In the genomic region with DNA sequence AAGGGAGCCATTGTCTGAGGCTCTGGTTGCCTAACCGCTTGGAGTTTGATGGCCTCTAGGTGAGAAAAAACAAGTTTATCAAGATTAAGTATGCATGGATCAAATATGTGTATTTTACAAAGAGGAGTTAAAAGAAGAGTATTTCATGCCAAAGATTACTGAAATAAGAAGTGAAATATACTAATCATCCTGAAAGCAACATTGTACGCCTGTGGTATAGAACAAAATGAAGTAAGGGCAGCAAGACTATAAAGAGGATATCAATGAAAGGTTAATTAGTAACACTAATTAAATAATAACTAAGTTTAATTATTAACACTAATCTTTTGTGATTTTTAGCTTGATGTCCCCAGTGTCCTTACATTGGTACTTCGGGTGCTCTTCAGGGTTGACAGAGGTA, we compare ENCODE assay signal across 29 cellular contexts.
A peak's percentile ranks its signal among the peaks of the same experiment; 100 is the strongest.
DNase-seq lines count a peak whose midpoint lies in the region; ATAC-seq, FAIRE-seq and TF ChIP-seq lines count a peak whose summit lies in the region.
"Had no signal": no experiment of that assay in that cellular context is flagged by ENCODE, and none has a peak within 500 bp of the region (broad histone marks: within the 10 kb centered on the region; RNA-seq: fewer than 3 reads in every experiment).

No MANE protein-coding gene starts in this region.

- no peak overlapping the region for H2AFZ ChIP-seq in HepG2 (ENCODE audit: low read length)

- TF ChIP-seq EP300 in HepG2 (IDR thresholded peaks at IDR 0.05; ENCODE audit: low read depth in 2 of 2, low read length in 2 of 2) (no peak), HepG2 (CRISPR knock-in tag; IDR thresholded peaks at IDR 0.05; ENCODE audit: borderline replicate concordance) (no peak)

- no peak for TF ChIP-seq POLR2A in HepG2 (IDR thresholded peaks at IDR 0.05; ENCODE audit: insufficient read depth in 1 of 2, low read depth in 2 of 2, low read length in 2 of 2)

- H3K9me3 Mint-ChIP-seq in natural killer cell: peaks cover 4 to 7% of the 10 kb centered on the region in 2 donors
- H3K9me3 Mint-ChIP-seq in activated naive CD4-positive, alpha-beta T cell treated with anti-CD3 and anti-CD28 coated beads, Interleukin-2, amount 50 U/mL, for 72 hours: peaks cover 0 to 7% of the 10 kb centered on the region in 2 donors

- H3K4me1 ChIP-seq in HepG2 (ENCODE audit: insufficient read depth, low read length): no peaks in the 10 kb centered on the region
- H3K4me1 ChIP-seq: Caco-2, Peyer's patch, suprapubic skin had no signal

- no peak overlapping the region for H3K9ac ChIP-seq in HepG2 (ENCODE audit: insufficient read depth, low read depth, low read length)

- H3K36me3 Mint-ChIP-seq in natural killer cell: no peaks in the 10 kb centered on the region
- no peaks in the 10 kb centered on the region for H3K36me3 Mint-ChIP-seq in activated naive CD4-positive, alpha-beta T cell treated with anti-CD3 and anti-CD28 coated beads, Interleukin-2, amount 50 U/mL, for 72 hours

- no peak for TF ChIP-seq RAD21 in HepG2 (CRISPR knock-in tag; IDR thresholded peaks at IDR 0.05)

- no TSS peak for BruUV-seq in HepG2 (replicated peaks; lab: Mats Ljungman, UMichigan)

- intact Hi-C loops in natural killer cell (cut with micrococcal nuclease): no loop called here
- intact Hi-C loops in HepG2 (cut with micrococcal nuclease; ENCODE audit: unreplicated experiment): no loop called here

- H3K27me3 ChIP-seq in HepG2 (ENCODE audit: control insufficient read depth in 1 of 2, insufficient read depth in 2 of 2, low read length in 2 of 2): no peaks in the 10 kb centered on the region
- H3K27me3 ChIP-seq: heart left ventricle, Peyer's patch, suprapubic skin, upper lobe of left lung had no signal

- WGBS in HepG2 (ENCODE audit: low lambda C conversion rate): 18% methylated on average over 3 of the region's 3 CpGs

- no peaks in the 10 kb centered on the region for H3K79me2 ChIP-seq in HepG2 (ENCODE audit: insufficient read depth, low read length)

- no peak overlapping the region for H3K4me3 Mint-ChIP-seq in natural killer cell
- H3K4me3 Mint-ChIP-seq: activated CD8-positive, alpha-beta T cell treated with anti-CD3 and anti-CD28 coated beads, Interleukin-2, amount 10 ng/mL, durations not matched to agents 7 days and 5 days had no signal

- FAIRE-seq in HepG2 (lab: Jason Lieb, UNC): no peak
- FAIRE-seq: keratinocyte had no signal

- H3K36me3 ChIP-seq in HepG2 (replicated peaks in 1 of 2; ENCODE audit: control insufficient read depth in 1 of 2, insufficient read depth in 2 of 2, low read length in 2 of 2): no peaks in the 10 kb centered on the region
- H3K36me3 ChIP-seq: heart left ventricle, left ventricle myocardium inferior, Peyer's patch, suprapubic skin, upper lobe of left lung had no signal

- no peaks in the 10 kb centered on the region for H4K20me1 ChIP-seq in HepG2 (ENCODE audit: insufficient read depth, low read length)

- ATAC-seq in HG03060 (IDR thresholded peaks at IDR 0.05; ENCODE audit: low read depth, unreplicated experiment) (peak; percentile 26), HG03457 (IDR thresholded peaks at IDR 0.05; ENCODE audit: unreplicated experiment) (peak; percentile 43), natural killer cell (no peak), HepG2 (no peak)
- no peak for ATAC-seq in activated naive CD4-positive, alpha-beta T cell treated with anti-CD3 and anti-CD28 coated beads, Interleukin-2, amount 50 U/mL, for 72 hours
- ATAC-seq: activated CD8-positive, alpha-beta T cell treated with anti-CD3 and anti-CD28 coated beads, Interleukin-2, amount 10 ng/mL, durations not matched to agents 7 days and 5 days; heart left ventricle had no signal

- DNase-seq in DMS53 (lab: John Stamatoyannopoulos, UW): peak; percentile 27
- no peak for DNase-seq in DMS53 treated with DMSO at 0.1 percent for 48 hours (lab: John Stamatoyannopoulos, UW; ENCODE audit: unreplicated experiment)
- no peak for DNase-seq in natural killer cell
- no peak for DNase-seq in SK-N-DZ (ENCODE audit: low spot score)
- DNase-seq in activated naive CD4-positive, alpha-beta T cell treated with anti-CD3 and anti-CD28 coated beads, Interleukin-2, amount 50 U/mL, for 72 hours (ENCODE audit: low spot score in 2 of 2): no peak
- DNase-seq in HepG2 (ENCODE audit: low spot score): no peak
- DNase-seq: 8988T; activated CD4-positive, alpha-beta T cell treated with anti-CD3 and anti-CD28 coated beads for 4 hours; activated CD8-positive, alpha-beta T cell treated with anti-CD3 and anti-CD28 coated beads, Interleukin-2, amount 10 ng/mL, durations not matched to agents 7 days and 5 days; activated naive CD4-positive, alpha-beta T cell treated with anti-CD3 and anti-CD28 coated beads, Interleukin-2, amount 50 U/mL, for 16 hours; amniotic stem cell; Caco-2; DMS79; GDM1; heart left ventricle; left ventricle myocardium inferior; mesendoderm; NCI-H446; NCI-H748 treated with DMSO at 0.1 percent for 48 hours; Peyer's patch; SHP77; stimulated activated naive CD4-positive, alpha-beta T cell treated with Interleukin-2 at 50 U/mL for 16 hours; upper lobe of left lung had no signal

- no peaks in the 10 kb centered on the region for H3K4me1 Mint-ChIP-seq in natural killer cell

- CTCF ChIA-PET in HepG2 (lab: Yijun Ruan, JAX; ENCODE audit: low intra/inter-chr PET ratio, low total read pairs): no interaction called here

- in situ Hi-C loops in HepG2 (cut with HindIII; ENCODE audit: extremely low pct_ligation_motif_present, low pct_unique_long_range_greater_than_20kb): no loop called here

- H3K9me3 ChIP-seq in HepG2 (ENCODE audit: low read length): no peaks in the 10 kb centered on the region
- H3K9me3 ChIP-seq: Caco-2, Peyer's patch, suprapubic skin, upper lobe of left lung had no signal

- no peak for TF ChIP-seq CTCF in natural killer cell (IDR thresholded peaks at IDR 0.05)
- no peak for TF ChIP-seq CTCF in HepG2 (CRISPR knock-in tag; IDR thresholded peaks at IDR 0.05)

- H3K4me2 ChIP-seq in HepG2 (ENCODE audit: low read depth, low read length): no peak overlapping the region

- H3K4me3 ChIP-seq in HepG2 (replicated peaks in 1 of 3; ENCODE audit: insufficient read depth in 1 of 3, low read depth in 2 of 3, low read length in 3 of 3): no peak overlapping the region
- H3K4me3 ChIP-seq: heart left ventricle, left ventricle myocardium inferior, Peyer's patch, skin epidermis, suprapubic skin, upper lobe of left lung had no signal

- no peak overlapping the region for H3K27ac Mint-ChIP-seq in natural killer cell
- no peak overlapping the region for H3K27ac Mint-ChIP-seq in activated naive CD4-positive, alpha-beta T cell treated with anti-CD3 and anti-CD28 coated beads, Interleukin-2, amount 50 U/mL, for 72 hours
- H3K27ac Mint-ChIP-seq: activated CD8-positive, alpha-beta T cell treated with anti-CD3 and anti-CD28 coated beads, Interleukin-2, amount 10 ng/mL, durations not matched to agents 7 days and 5 days had no signal

- H3K27me3 Mint-ChIP-seq in natural killer cell (ENCODE audit: low read depth in 2 of 2): no peaks in the 10 kb centered on the region

- H3K27ac ChIP-seq in HepG2 (ENCODE audit: extremely low read length, insufficient read depth, low read length): no peak overlapping the region
- H3K27ac ChIP-seq: C4-2B, heart left ventricle, left ventricle myocardium inferior, Peyer's patch, skin epidermis, suprapubic skin, upper lobe of left lung had no signal

- POLR2A ChIA-PET in HepG2 (lab: Yijun Ruan, JAX): no interaction called here

TF ChIP-seq in HepG2, 621 proteins besides CTCF, POLR2A, EP300 and RAD21:
- no peak for TF ChIP-seq HDAC6 (IDR thresholded peaks at IDR 0.05; ENCODE audit: low read depth, low read length)
- no peak for TF ChIP-seq ZNF460 (CRISPR knock-in tag; IDR thresholded peaks at IDR 0.05; ENCODE audit: borderline replicate concordance)
TF ChIP-seq in HepG2: peak in this region for 0.

Comparison
In these comparisons a context has a peak if more than half of its experiments do, and no peak if none do; other contexts are left out.
1. ATAC-seq: peak in HG03060 (single experiment) and HG03457 (single experiment); none in natural killer cell (0 of 3), activated naive CD4-positive, alpha-beta T cell treated with anti-CD3 and anti-CD28 coated beads, Interleukin-2, amount 50 U/mL, for 72 hours (0 of 2) and HepG2 (single experiment).